3 cellular contexts compared by ENCODE assay signal in the genomic region with DNA sequence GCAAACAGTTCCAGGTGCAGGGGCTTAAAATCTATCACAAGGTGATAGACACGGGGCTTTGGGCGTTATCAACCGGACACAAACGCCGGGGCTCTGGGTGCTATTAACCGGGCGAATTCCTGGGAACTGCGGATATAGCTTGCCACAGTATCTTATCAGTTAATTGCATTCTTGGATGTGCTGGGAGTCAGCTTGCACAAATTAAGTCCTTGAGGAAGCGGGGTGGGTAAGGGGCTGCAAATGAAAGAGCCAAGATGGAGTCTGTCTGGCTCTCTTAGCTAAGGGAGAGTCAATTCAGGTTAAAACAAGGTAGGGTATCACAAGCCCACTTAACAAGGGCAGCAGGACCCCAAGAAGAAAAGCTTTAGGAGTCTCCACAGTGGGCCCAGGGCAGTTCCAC. TPM values are rescaled to one million over a fixed set of nuclear protein-coding genes. Genes with fewer than 3 reads are reported as not detected.
"Had no signal": no experiment of that assay in that cellular context is flagged by ENCODE, and none has a peak within 500 bp of the region (broad histone marks: within the 10 kb centered on the region; RNA-seq: fewer than 3 reads in every experiment).

No MANE protein-coding gene starts in this region.

RNA-seq across cellular contexts. Expression of gene ZAP70, which starts 1.2 kb away (rescaled TPM):
- total RNA-seq: bronchial epithelial cell, lung microvascular endothelial cell, SK-MEL-5 had no signal
